In genomic region chrX:44931441-44931973, GRCh38 we compare ENCODE assay signal across 20 cellular contexts. TPM values are rescaled to one million over a fixed set of nuclear protein-coding genes. Genes with fewer than 3 reads are reported as not detected.
DNase-seq lines count a peak whose midpoint lies in the region; ATAC-seq, FAIRE-seq and TF ChIP-seq lines count a peak whose summit lies in the region.
"Had no signal": no experiment of that assay in that cellular context is flagged by ENCODE, and none has a peak within 500 bp of the region (broad histone marks: within the 10 kb centered on the region; RNA-seq: fewer than 3 reads in every experiment).

No MANE protein-coding gene starts in this region.

- H3K9me3 Mint-ChIP-seq in activated T-cell treated with anti-CD3 and anti-CD28 coated beads, Interleukin-2, amount 50 U/mL, for 72 hours, result no peaks in the 10 kb centered on the region
- H3K9me3 Mint-ChIP-seq in CD8-positive, alpha-beta T cell, result no peaks in the 10 kb centered on the region

- no peak for DNase-seq in activated T-cell treated with anti-CD3 and anti-CD28 coated beads, Interleukin-2, amount 50 U/mL, for 72 hours
- no peak for DNase-seq in activated T-cell treated with anti-CD3 and anti-CD28 coated beads, Interleukin-2, amount 50 U/mL, for 1 hour
- no peak for DNase-seq in CD8-positive, alpha-beta T cell
- peak; percentile 5 for DNase-seq in NB4 (ENCODE audit: low read depth)
- DNase-seq in pancreas, result no peak
- no peak for DNase-seq in T-helper 17 cell
- DNase-seq: CD4-positive, alpha-beta memory T cell; DND-41; GM23248; H9; MV-4-11; NCI-H1694; NCI-H2081; NCI-H2171 treated with DMSO at 0.1 percent for 48 hours; NCI-H524 treated with DMSO at 0.1 percent for 48 hours; Peyer's patch had no signal

- H3K4me1 ChIP-seq in CD8-positive, alpha-beta T cell (ENCODE audit: insufficient read depth, low read length), result peaks cover 33% of the 10 kb centered on the region
- H3K4me1 ChIP-seq in pancreas, result peaks cover 2 to 14% (median 8%) of the 10 kb centered on the region in 3 donors
- H3K4me1 ChIP-seq: Peyer's patch had no signal

- H3K36me3 ChIP-seq in CD8-positive, alpha-beta T cell (ENCODE audit: insufficient read depth, low read length), result no peaks in the 10 kb centered on the region
- H3K36me3 ChIP-seq in pancreas, result no peaks in the 10 kb centered on the region
- H3K36me3 ChIP-seq: Peyer's patch had no signal

- WGBS in pancreas, 2 donors, result 92 to 93% methylated on average over 4 of the region's 4 CpGs

- H3K27me3 ChIP-seq in CD8-positive, alpha-beta T cell (ENCODE audit: insufficient read depth, low read length), result no peaks in the 10 kb centered on the region
- H3K27me3 ChIP-seq in pancreas, result no peaks in the 10 kb centered on the region
- H3K27me3 ChIP-seq: Peyer's patch had no signal

- peaks cover 75% of the 10 kb centered on the region for H3K4me1 Mint-ChIP-seq in activated T-cell treated with anti-CD3 and anti-CD28 coated beads, Interleukin-2, amount 50 U/mL, for 72 hours (ENCODE audit: low read depth)
- H3K4me1 Mint-ChIP-seq in CD8-positive, alpha-beta T cell (ENCODE audit: low read depth), result peaks cover 60% of the 10 kb centered on the region
- H3K4me1 Mint-ChIP-seq in T-helper 17 cell, result peaks cover 26% of the 10 kb centered on the region

- peak; percentile 47 for FAIRE-seq in pancreas (lab: Jason Lieb, UNC)
- FAIRE-seq: GM12891 had no signal

- no peak overlapping the region for H3K27ac ChIP-seq in CD8-positive, alpha-beta T cell (ENCODE audit: low read depth, low read length)
- H3K27ac ChIP-seq in pancreas, result no peak overlapping the region
- H3K27ac ChIP-seq: GM23248, HL-60, KMS-11, Peyer's patch had no signal

- H3K4me3 ChIP-seq in CD8-positive, alpha-beta T cell (ENCODE audit: low read depth, low read length), result no peak overlapping the region
- H3K4me3 ChIP-seq in NB4 (ENCODE audit: low read depth, low read length) (no peak overlapping the region), pancreas (no peak overlapping the region)
- H3K4me3 ChIP-seq: GM23248, Peyer's patch had no signal

- ATAC-seq in activated T-cell treated with anti-CD3 and anti-CD28 coated beads, Interleukin-2, amount 50 U/mL, for 72 hours (replicated peaks in 1 of 2), result peak; percentile 36 to 50
- ATAC-seq in CD8-positive, alpha-beta T cell, result peak; percentile 54
- ATAC-seq in pancreas (no peak), GM21390 (IDR thresholded peaks at IDR 0.05; ENCODE audit: unreplicated experiment) (no peak), T-helper 17 cell (no peak)

- no peak for TF ChIP-seq POLR2A in NB4 (IDR thresholded peaks at IDR 0.05; ENCODE audit: extremely low read depth, insufficient read length)

- no peaks in the 10 kb centered on the region for H3K27me3 Mint-ChIP-seq in activated T-cell treated with anti-CD3 and anti-CD28 coated beads, Interleukin-2, amount 50 U/mL, for 72 hours (ENCODE audit: low read depth)
- H3K27me3 Mint-ChIP-seq in CD8-positive, alpha-beta T cell (ENCODE audit: low read depth), result no peaks in the 10 kb centered on the region
- no peaks in the 10 kb centered on the region for H3K27me3 Mint-ChIP-seq in T-helper 17 cell
- H3K27me3 Mint-ChIP-seq: CD4-positive, alpha-beta memory T cell had no signal

- POLR2A ChIA-PET in CD8-positive, alpha-beta T cell (lab: Charles Lee), result no interaction called here

- TF ChIP-seq CTCF in CD8-positive, alpha-beta T cell (IDR thresholded peaks at IDR 0.05), result no peak
- TF ChIP-seq CTCF in NB4 (IDR thresholded peaks at IDR 0.05; ENCODE audit: low read depth, low read length), result no peak
- no peak for TF ChIP-seq CTCF in pancreas (IDR thresholded peaks at IDR 0.05)

- H3K27ac Mint-ChIP-seq in activated T-cell treated with anti-CD3 and anti-CD28 coated beads, Interleukin-2, amount 50 U/mL, for 72 hours, result no peak overlapping the region
- no peak overlapping the region for H3K27ac Mint-ChIP-seq in CD8-positive, alpha-beta T cell
- H3K27ac Mint-ChIP-seq in T-helper 17 cell, result no peak overlapping the region
- H3K27ac Mint-ChIP-seq: CD4-positive, alpha-beta memory T cell; H9 had no signal

- H3K9me3 ChIP-seq in CD8-positive, alpha-beta T cell (ENCODE audit: low read length), result no peaks in the 10 kb centered on the region
- H3K9me3 ChIP-seq in pancreas, result no peaks in the 10 kb centered on the region
- H3K9me3 ChIP-seq in T-helper 17 cell (ENCODE audit: control insufficient read depth, low read length, poor library complexity, severe bottlenecking), result no peaks in the 10 kb centered on the region
- H3K9me3 ChIP-seq: Peyer's patch had no signal

- intact Hi-C loops in CD8-positive, alpha-beta T cell (cut with DNase I, micrococcal nuclease), result no loop called here
- intact Hi-C loops in pancreas (cut with DNase I), result no loop called here

- H3K4me3 Mint-ChIP-seq in activated T-cell treated with anti-CD3 and anti-CD28 coated beads, Interleukin-2, amount 50 U/mL, for 72 hours, result no peak overlapping the region
- no peak overlapping the region for H3K4me3 Mint-ChIP-seq in CD8-positive, alpha-beta T cell
- no peak overlapping the region for H3K4me3 Mint-ChIP-seq in T-helper 17 cell
- H3K4me3 Mint-ChIP-seq: H9 had no signal

- CTCF ChIA-PET in CD8-positive, alpha-beta T cell (lab: Charles Lee), result no interaction called here

- H3K36me3 Mint-ChIP-seq in activated T-cell treated with anti-CD3 and anti-CD28 coated beads, Interleukin-2, amount 50 U/mL, for 72 hours (ENCODE audit: insufficient read depth in 2 of 2), result peaks cover 0 to 8% of the 10 kb centered on the region in 2 donors
- peaks cover 3% of the 10 kb centered on the region for H3K36me3 Mint-ChIP-seq in CD8-positive, alpha-beta T cell
- H3K36me3 Mint-ChIP-seq in T-helper 17 cell (ENCODE audit: low read depth), result no peaks in the 10 kb centered on the region

RNA-seq across cellular contexts. Expression of gene KDM6A, which starts 58.5 kb away (rescaled TPM):
- 10 to 100 TPM; 36.4 to 51.0 TPM for total RNA-seq in activated T-cell treated with anti-CD3 and anti-CD28 coated beads, Interleukin-2, amount 50 U/mL, for 72 hours
- 10 to 100 TPM; 61.5 to 63.5 TPM for total RNA-seq in CD8-positive, alpha-beta T cell
- 10 to 100 TPM in 5 of 6 donors, 1 to 10 TPM in 1; 8.7 to 27.5 (median 16.3) TPM for total RNA-seq in pancreas
- 10 to 100 TPM in 1 of 2 donors, 1 to 10 TPM in 1; 5.5 to 16.9 TPM for polyA plus RNA-seq in pancreas
- total RNA-seq in T-helper 17 cell, result 10 to 100 TPM; 53.9 to 60.7 TPM

Comparison
In these comparisons a context has a peak if more than half of its experiments do, and no peak if none do; other contexts are left out.
1. ATAC-seq: peak in activated T-cell treated with anti-CD3 and anti-CD28 coated beads, Interleukin-2, amount 50 U/mL, for 72 hours (2 of 2) and CD8-positive, alpha-beta T cell (single experiment); none in pancreas (0 of 4), GM21390 (single experiment) and T-helper 17 cell (single experiment).